In the genomic region with DNA sequence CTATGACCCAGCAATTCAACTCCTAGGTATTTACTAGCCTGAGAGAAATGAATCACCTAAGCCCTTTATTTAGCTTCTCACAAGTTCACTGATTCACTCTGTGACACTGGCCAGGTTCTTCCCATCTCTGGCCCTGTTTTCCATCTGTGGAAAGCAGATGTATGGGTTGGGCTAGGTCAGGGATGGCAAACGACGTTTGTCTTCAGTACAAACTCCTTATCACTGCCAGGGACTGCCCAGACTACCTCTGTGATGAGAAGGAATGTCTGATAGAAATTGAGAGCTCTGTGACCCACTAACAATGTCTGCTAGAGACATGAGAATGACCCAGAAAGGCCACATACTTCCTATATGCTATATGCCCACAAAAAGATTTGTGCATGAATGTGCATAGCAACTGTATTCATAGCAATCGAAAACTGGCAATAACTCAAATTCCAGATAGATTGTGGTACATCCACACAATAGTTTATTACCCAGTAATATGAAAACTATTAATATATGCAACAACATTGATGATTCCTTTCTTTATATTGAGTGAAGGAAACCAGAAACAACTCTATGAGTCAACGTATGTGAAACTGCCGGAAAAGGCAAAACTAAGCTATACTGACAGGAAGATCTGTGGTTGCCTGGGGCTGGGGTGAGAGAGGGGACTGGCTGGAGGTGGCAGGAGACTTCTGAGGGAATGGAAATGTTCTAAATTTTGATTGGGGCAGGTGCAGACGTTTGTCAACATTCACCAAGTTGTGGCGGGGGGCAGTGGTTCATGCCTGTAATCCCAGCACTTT, we compare ENCODE assay signal across 9 cellular contexts. TPM values are rescaled to one million over a fixed set of nuclear protein-coding genes. Genes with fewer than 3 reads are reported as not detected.
DNase-seq lines count a peak whose midpoint lies in the region; ATAC-seq and TF ChIP-seq lines count a peak whose summit lies in the region.
"Had no signal": no experiment of that assay in that cellular context is flagged by ENCODE, and none has a peak within 500 bp of the region (broad histone marks: within the 10 kb centered on the region; RNA-seq: fewer than 3 reads in every experiment).

No MANE protein-coding gene starts in this region.

- peak overlapping the region; percentile 94 for H3K9ac ChIP-seq in PC-3 (ENCODE audit: low read length)

- H3K79me2 ChIP-seq in PC-3 (ENCODE audit: low read length): no peaks in the 10 kb centered on the region

- peak overlapping the region; percentile 6; the same call in 1 of the 2 replicates for H3K4me3 ChIP-seq in PC-3 (ENCODE audit: low read length)

- DNase-seq in PC-3 (peak; percentile 99), osteocyte (ENCODE audit: extremely low spot score, unreplicated experiment) (no peak), pons (ENCODE audit: low spot score) (no peak), GM13976 (ENCODE audit: low spot score) (no peak), nucleus accumbens (lab: John Stamatoyannopoulos, UW) (no peak)
- DNase-seq in activated naive CD4-positive, alpha-beta T cell treated with anti-CD3 and anti-CD28 coated beads for 36 hours: peak; percentile 83

- H3K4me2 ChIP-seq in PC-3 (ENCODE audit: low read length): peak overlapping the region; percentile 61

- intact Hi-C loops in PC-3 (cut with micrococcal nuclease): loop anchor here (1.0 to 5.0 kb wide), 7 partner anchors 58 to 215 kb away; partner anchors contain the start of gene LSM11
- intact Hi-C loops in activated naive CD4-positive, alpha-beta T cell treated with anti-CD3 and anti-CD28 coated beads for 36 hours (cut with micrococcal nuclease): loop anchor here (1.0 to 10.0 kb wide), 5 partner anchors 11 to 1267 kb away; no protein-coding TSS in a partner anchor

- H3K9me2 ChIP-seq in PC-3 (replicated peaks; ENCODE audit: low read length): no peaks in the 10 kb centered on the region

- peak overlapping the region; percentile 91 for H3K27ac Mint-ChIP-seq in activated naive CD4-positive, alpha-beta T cell treated with anti-CD3 and anti-CD28 coated beads for 36 hours
- peak overlapping the region; percentile 59 for H3K27ac Mint-ChIP-seq in osteocyte (ENCODE audit: unreplicated experiment)

- H2AFZ ChIP-seq in PC-3 (ENCODE audit: low read length): no peak overlapping the region

- H3K9me3 ChIP-seq in PC-3 (ENCODE audit: low read length): no peaks in the 10 kb centered on the region

- no peak for TF ChIP-seq CTCF in PC-3 (conservative IDR thresholded peaks at IDR 0.05; ENCODE audit: low read depth, low read length)
- TF ChIP-seq CTCF in osteocyte (IDR thresholded peaks at IDR 0.05): no peak
- no peak for TF ChIP-seq CTCF in GM13976 (IDR thresholded peaks at IDR 0.05; ENCODE audit: borderline replicate concordance, control extremely low read depth, extremely low read depth, insufficient read depth, missing control alignments)

- H3K27ac ChIP-seq in PC-3 (ENCODE audit: low read length): peak overlapping the region; percentile 96
- H3K27ac ChIP-seq: VCaP had no signal

- in situ Hi-C loops in GM13976 (cut with MboI; ENCODE audit: low sequenced_read_pairs, unreplicated experiment): no loop called here

- H3K36me3 ChIP-seq in PC-3 (ENCODE audit: low read depth, low read length): no peaks in the 10 kb centered on the region

- peaks cover 38% of the 10 kb centered on the region for H3F3A ChIP-seq in PC-3 (ENCODE audit: low read length, unreplicated experiment)

- no peaks in the 10 kb centered on the region for H3K27me3 ChIP-seq in PC-3 (ENCODE audit: low read length)

- POLR2A ChIA-PET in PC-3 (lab: Charles Lee; ENCODE audit: unreplicated experiment): interaction anchor here (0.6 kb wide), 1 partner anchor 11 kb away, joined by 4 read pairs; no protein-coding TSS in a partner anchor

- CTCF ChIA-PET in PC-3 (lab: Charles Lee): interaction anchor here (0.5 kb wide), 1 partner anchor 16 kb away, joined by 7 read pairs; no protein-coding TSS in a partner anchor
- CTCF ChIA-PET in activated naive CD4-positive, alpha-beta T cell treated with anti-CD3 and anti-CD28 coated beads for 36 hours (lab: Charles Lee): interaction anchor here (0.7 to 2.4 kb wide), 3 partner anchors 11 to 154 kb away, joined by 4 to 7 read pairs (median 4); partner anchors contain the start of gene LSM11

- H3K36me3 Mint-ChIP-seq in activated naive CD4-positive, alpha-beta T cell treated with anti-CD3 and anti-CD28 coated beads for 36 hours (ENCODE audit: low read depth): no peaks in the 10 kb centered on the region
- no peaks in the 10 kb centered on the region for H3K36me3 Mint-ChIP-seq in osteocyte (ENCODE audit: unreplicated experiment)

- BruUV-seq in PC-3 (replicated peaks; lab: Mats Ljungman, UMichigan): TSS peak; percentile 76

- peaks cover 74% of the 10 kb centered on the region for H3K4me1 Mint-ChIP-seq in activated naive CD4-positive, alpha-beta T cell treated with anti-CD3 and anti-CD28 coated beads for 36 hours (ENCODE audit: low read depth)
- peaks cover 36% of the 10 kb centered on the region for H3K4me1 Mint-ChIP-seq in osteocyte (ENCODE audit: unreplicated experiment)

- H3K4me3 Mint-ChIP-seq in activated naive CD4-positive, alpha-beta T cell treated with anti-CD3 and anti-CD28 coated beads for 36 hours: no peak overlapping the region
- no peak overlapping the region for H3K4me3 Mint-ChIP-seq in osteocyte (ENCODE audit: unreplicated experiment)

- ATAC-seq in GM21723 (IDR thresholded peaks at IDR 0.05; ENCODE audit: unreplicated experiment) (peak; percentile 42), PC-3 (peak; percentile 66), HG02759 (IDR thresholded peaks at IDR 0.05; ENCODE audit: unreplicated experiment) (no peak)

- no peaks in the 10 kb centered on the region for H3K9me3 Mint-ChIP-seq in activated naive CD4-positive, alpha-beta T cell treated with anti-CD3 and anti-CD28 coated beads for 36 hours
- H3K9me3 Mint-ChIP-seq in osteocyte (ENCODE audit: unreplicated experiment): no peaks in the 10 kb centered on the region

- H3K4me1 ChIP-seq in PC-3 (ENCODE audit: insufficient read depth, low read length): peaks cover 72% of the 10 kb centered on the region

- no peaks in the 10 kb centered on the region for H4K20me1 ChIP-seq in PC-3 (ENCODE audit: low read length)

- H3K27me3 Mint-ChIP-seq in activated naive CD4-positive, alpha-beta T cell treated with anti-CD3 and anti-CD28 coated beads for 36 hours (ENCODE audit: low read depth): no peaks in the 10 kb centered on the region
- H3K27me3 Mint-ChIP-seq in osteocyte (ENCODE audit: unreplicated experiment): no peaks in the 10 kb centered on the region

RNA-seq across cellular contexts. Expression of gene ADAM19, which starts 32.0 kb away (rescaled TPM):
- total RNA-seq in PC-3 (2014; rRNA removed) (115 and 130 TPM in 2 replicates), osteocyte (62.2 and 64.5 TPM in 2 replicates)
- total RNA-seq in activated naive CD4-positive, alpha-beta T cell treated with anti-CD3 and anti-CD28 coated beads for 36 hours: 10 to 100 TPM; 37.3 to 39.3 TPM

RNA-seq across cellular contexts. Expression of gene SOX30, which starts 44.7 kb away (rescaled TPM):
- 0.51 TPM in 1 of 2 replicates, not detected in the other for total RNA-seq in PC-3 (2014; rRNA removed)
- total RNA-seq in activated naive CD4-positive, alpha-beta T cell treated with anti-CD3 and anti-CD28 coated beads for 36 hours: under 1 TPM; 0.36 to 0.57 TPM
- not detected in 2 replicates for total RNA-seq in osteocyte

Comparison
In these comparisons a context has a peak if more than half of its experiments do, and no peak if none do; other contexts are left out.
1. DNase-seq: peak in PC-3 (single experiment) and activated naive CD4-positive, alpha-beta T cell treated with anti-CD3 and anti-CD28 coated beads for 36 hours (single experiment); none in osteocyte (single experiment), pons (single experiment), GM13976 (single experiment) and nucleus accumbens (0 of 56).